9 cellular contexts compared by ENCODE assay signal in the genomic region with DNA sequence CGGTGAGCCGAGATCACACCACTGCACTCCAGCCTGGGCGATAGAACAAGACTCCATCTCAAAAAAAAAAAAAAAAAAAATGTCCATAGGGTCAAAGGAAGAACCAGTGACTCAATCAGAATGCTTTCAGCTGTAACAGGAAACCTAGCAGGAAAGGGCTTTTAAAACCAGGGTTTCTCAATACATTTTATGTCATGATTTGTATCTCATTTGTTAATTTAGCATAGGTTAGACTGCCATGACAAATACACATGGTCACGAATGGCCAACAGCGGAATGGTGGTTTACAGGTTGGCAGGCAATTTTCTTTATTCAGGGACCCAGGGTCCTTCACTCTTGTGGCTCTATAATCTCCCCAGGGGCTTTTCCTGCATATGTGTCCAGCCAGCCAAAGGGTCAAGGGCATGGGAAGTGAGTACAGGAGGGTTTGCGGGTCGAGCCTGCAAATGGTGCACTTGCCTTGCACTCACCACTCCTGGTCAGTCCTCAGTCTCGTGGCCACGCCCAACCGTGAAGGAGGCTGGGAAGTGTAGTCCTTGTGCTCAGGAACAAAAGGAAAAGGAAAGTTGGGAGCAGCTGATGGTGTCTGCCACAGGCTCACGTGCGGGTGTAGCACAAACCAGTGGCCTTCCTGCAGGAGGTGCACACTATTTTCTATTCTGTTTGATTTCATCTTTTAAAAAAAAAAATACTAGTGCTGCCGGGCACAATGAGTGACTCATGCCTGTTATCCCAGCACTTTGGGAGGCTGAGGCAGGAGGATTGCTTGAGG. TPM values are rescaled to one million over a fixed set of nuclear protein-coding genes. Genes with fewer than 3 reads are reported as not detected.
A peak's percentile ranks its signal among the peaks of the same experiment; 100 is the strongest.
DNase-seq lines count a peak whose midpoint lies in the region; ATAC-seq, FAIRE-seq and TF ChIP-seq lines count a peak whose summit lies in the region.
"Had no signal": no experiment of that assay in that cellular context is flagged by ENCODE, and none has a peak within 500 bp of the region (broad histone marks: within the 10 kb centered on the region; RNA-seq: fewer than 3 reads in every experiment).

No MANE protein-coding gene starts in this region.

- no peak overlapping the region for H2BK5ac ChIP-seq in IMR-90 (ENCODE audit: low read depth, low read length, poor library complexity, severe bottlenecking)

- peaks cover 6% of the 10 kb centered on the region for H4K20me1 ChIP-seq in IMR-90 (ENCODE audit: insufficient read depth, low read length)

- H3K36me3 ChIP-seq in IMR-90 (ENCODE audit: control insufficient read depth, insufficient read depth, low read length) (peaks cover 37% of the 10 kb centered on the region), bronchial epithelial cell (ENCODE audit: control insufficient read depth, insufficient read depth, low read length) (peaks cover 23% of the 10 kb centered on the region)

- no peaks in the 10 kb centered on the region for H3K9me3 ChIP-seq in IMR-90 (ENCODE audit: control insufficient read depth, insufficient read depth, low read length)
- H3K9me3 ChIP-seq: Peyer's patch had no signal

- H3K27ac ChIP-seq in IMR-90 (ENCODE audit: insufficient read depth, low read length): no peak overlapping the region
- H3K27ac ChIP-seq: Peyer's patch had no signal

- H3K4me3 ChIP-seq in IMR-90 (ENCODE audit: insufficient read depth, low read depth, low read length) (no peak overlapping the region), bronchial epithelial cell (ENCODE audit: low read depth, low read length) (no peak overlapping the region)
- H3K4me3 ChIP-seq: Peyer's patch had no signal

- DNase-seq in IMR-90: peak; percentile 65
- peak; percentile 66 for DNase-seq in bronchial epithelial cell (ENCODE audit: low read depth)
- DNase-seq in pulmonary artery endothelial cell (ENCODE audit: low read depth, low spot score): peak; percentile 59
- DNase-seq in GDM1 (lab: John Stamatoyannopoulos, UW): no peak
- DNase-seq: activated CD4-positive, alpha-beta T cell treated with anti-CD3 and anti-CD28 coated beads for 4 hours; activated naive CD8-positive, alpha-beta T cell treated with anti-CD3 and anti-CD28 coated beads, Interleukin-2, amount 10 ng/mL, durations not matched to agents 7 days and 5 days; midbrain; Peyer's patch had no signal

- TF ChIP-seq RAD21 in IMR-90 (IDR thresholded peaks at IDR 0.05; ENCODE audit: low read length): no peak

- H2AK9ac ChIP-seq in IMR-90 (replicated peaks; ENCODE audit: low read depth, low read length, poor library complexity): peak overlapping the region; percentile 66

- POLR2A ChIA-PET in IMR-90 (lab: Charles Lee; ENCODE audit: unreplicated experiment): no interaction called here

- H3K4ac ChIP-seq in IMR-90 (ENCODE audit: low read depth, low read length): no peak overlapping the region

- H2AFZ ChIP-seq in IMR-90 (replicated peaks; ENCODE audit: low read length, poor library complexity): peak overlapping the region; percentile 44

- no peak overlapping the region for H3K23ac ChIP-seq in IMR-90 (ENCODE audit: low read depth, low read length)

- no peak for FAIRE-seq in bronchial epithelial cell (lab: Jason Lieb, UNC)

- intact Hi-C loops in IMR-90 (cut with micrococcal nuclease): no loop called here

- H3K4me1 ChIP-seq in IMR-90 (ENCODE audit: control insufficient read depth, insufficient read depth, low read length): 0 out of 2 replicates have a peak, but pooled peaks cover 2% of the 10 kb centered on the region
- H3K4me1 ChIP-seq: Peyer's patch had no signal

- H3K79me1 ChIP-seq in IMR-90 (ENCODE audit: low read depth in 1 of 2, low read length in 2 of 2): peaks cover 0 to 26% of the 10 kb centered on the region in 2 experiments; a peak in 2 of 4 replicates

- TSS peak; percentile 23 for BruUV-seq in IMR-90 (replicated peaks; lab: Mats Ljungman, UMichigan)

- H3K9me1 ChIP-seq in IMR-90 (ENCODE audit: insufficient read depth, low read length): peaks cover 3% of the 10 kb centered on the region

- TF ChIP-seq POLR2A in IMR-90 (IDR thresholded peaks at IDR 0.05; ENCODE audit: low read depth, low read length): no peak

- no peak overlapping the region for H3K56ac ChIP-seq in IMR-90 (ENCODE audit: extremely low read depth, insufficient read depth, low read length)

- H3K9ac ChIP-seq in IMR-90 (ENCODE audit: low read depth, low read length): no peak overlapping the region

- CTCF ChIA-PET in IMR-90 (lab: Yijun Ruan, JAX): no interaction called here

- ATAC-seq in IMR-90 (ENCODE audit: low read depth) (peak; percentile 69; the same call in 1 of the 2 replicates), GM18907 (IDR thresholded peaks at IDR 0.05; ENCODE audit: unreplicated experiment) (no peak)

- TF ChIP-seq CTCF in IMR-90 (conservative IDR thresholded peaks at IDR 0.05; ENCODE audit: low read depth, low read length) (no peak), bronchial epithelial cell (IDR thresholded peaks at IDR 0.05; ENCODE audit: insufficient read depth, low read length, severe bottlenecking) (no peak)

- dilution Hi-C loops in IMR-90 (cut with HindIII; ENCODE audit: low sequenced_read_pairs, unreplicated experiment): no loop called here

- 0 out of 2 replicates have a peak overlapping the region, but pooled peaks have one; percentile 70 for H2AK5ac ChIP-seq in IMR-90 (ENCODE audit: low read depth, low read length)

- no peak overlapping the region for H2BK15ac ChIP-seq in IMR-90 (ENCODE audit: low read depth, low read length)

- no peak overlapping the region for H3K4me2 ChIP-seq in IMR-90 (ENCODE audit: low read depth, low read length)

- in situ Hi-C loops in IMR-90 (cut with MboI; ENCODE audit: low sequenced_read_pairs): no loop called here

- H2BK120ac ChIP-seq in IMR-90 (ENCODE audit: low read depth, low read length): no peak overlapping the region

- no peak overlapping the region for H4K5ac ChIP-seq in IMR-90 (ENCODE audit: low read depth, low read length)

- no peak overlapping the region for H3K18ac ChIP-seq in IMR-90 (ENCODE audit: low read depth, low read length)

- no peak overlapping the region for H2BK20ac ChIP-seq in IMR-90 (ENCODE audit: low read depth, low read length)

- 93% methylated on average over 3 of the region's 13 CpGs; no CpG with 5 or more reads in 1 of the 2 experiments for WGBS in IMR-90 (ENCODE audit: extremely low coverage in 2 of 2, insufficient read length in 1 of 2), 2 experiments

- no peak overlapping the region for H4K91ac ChIP-seq in IMR-90 (ENCODE audit: insufficient read depth, low read depth, low read length)

- no peak overlapping the region for H4K8ac ChIP-seq in IMR-90 (ENCODE audit: low read depth in 2 of 2, low read length in 2 of 2)

- no peaks in the 10 kb centered on the region for H3K27me3 ChIP-seq in IMR-90 (ENCODE audit: control insufficient read depth, insufficient read depth, low read length)
- no peaks in the 10 kb centered on the region for H3K27me3 ChIP-seq in bronchial epithelial cell (ENCODE audit: control insufficient read depth, insufficient read depth, low read length)
- H3K27me3 ChIP-seq: Peyer's patch had no signal

- H3K14ac ChIP-seq in IMR-90 (replicated peaks; ENCODE audit: low read depth, low read length): no peak overlapping the region

TF ChIP-seq in IMR-90, 13 proteins besides CTCF, POLR2A, EP300 and RAD21:
- TF ChIP-seq SMC3 (IDR thresholded peaks at IDR 0.05; ENCODE audit: low read depth, low read length): no peak
- no peak for TF ChIP-seq CHD1 (IDR thresholded peaks at IDR 0.05; ENCODE audit: low read depth, low read length)
TF ChIP-seq in IMR-90: peak in this region for 0.

RNA-seq across cellular contexts. Expression of a gene that starts 14.8 kb away (rescaled TPM):
- total RNA-seq in IMR-90 (2012; rRNA removed): 4.5 and 5.6 TPM in 2 replicates
- 13.7 and 14.8 TPM in 2 replicates for polyA plus RNA-seq in IMR-90 (2012; rRNA removed)
- polyA plus RNA-seq in IMR-90 (2012; cell fraction: cytosol; rRNA removed): 7.5 and 12.4 TPM in 2 replicates
- 40.2 and 104 TPM in 2 replicates for polyA plus RNA-seq in IMR-90 (2012; cell fraction: nucleus; rRNA removed; ENCODE audit: low replicate concordance)
- total RNA-seq in bronchial epithelial cell: 9.5 and 13.3 TPM in 2 replicates
- total RNA-seq in pulmonary artery endothelial cell: 7.1 and 12.7 TPM in 2 replicates

RNA-seq across cellular contexts. Expression of a gene that starts 32.0 kb away (rescaled TPM):
- total RNA-seq in IMR-90 (2012; rRNA removed) (under 0.01 TPM in 1 of 2 replicates, not detected in the other), bronchial epithelial cell (0.53 and 0.64 TPM in 2 replicates), pulmonary artery endothelial cell (0.07 TPM in 1 of 2 replicates, not detected in the other)
- not detected in 2 replicates for polyA plus RNA-seq in IMR-90 (2012; rRNA removed)
- 0.11 TPM in 1 of 2 replicates, not detected in the other for polyA plus RNA-seq in IMR-90 (2012; cell fraction: cytosol; rRNA removed)
- 0.03 and 0.05 TPM in 2 replicates for polyA plus RNA-seq in IMR-90 (2012; cell fraction: nucleus; rRNA removed; ENCODE audit: low replicate concordance)

RNA-seq across cellular contexts. Expression of a gene that starts 54.3 kb away (rescaled TPM):
- under 0.01 TPM in 1 of 2 replicates, not detected in the other for total RNA-seq in IMR-90 (2012; rRNA removed)
- polyA plus RNA-seq in IMR-90 (2012; rRNA removed): 1.0 TPM in 2 replicates
- polyA plus RNA-seq in IMR-90 (2012; cell fraction: cytosol; rRNA removed): 0.36 and 1.1 TPM in 2 replicates
- 12.7 and 23.5 TPM in 2 replicates for polyA plus RNA-seq in IMR-90 (2012; cell fraction: nucleus; rRNA removed; ENCODE audit: low replicate concordance)
- under 0.01 and 1.0 TPM in 2 replicates for total RNA-seq in bronchial epithelial cell
- total RNA-seq in pulmonary artery endothelial cell: not detected in 2 replicates

RNA-seq across cellular contexts. Expression of a gene that starts 55.4 kb away (rescaled TPM):
- total RNA-seq in IMR-90 (2012; rRNA removed) (28.3 and 32.4 TPM in 2 replicates), bronchial epithelial cell (8.7 and 11.3 TPM in 2 replicates), pulmonary artery endothelial cell (0.07 TPM in 1 of 2 replicates, not detected in the other)
- polyA plus RNA-seq in IMR-90 (2012; rRNA removed): 33.0 TPM in 2 replicates
- polyA plus RNA-seq in IMR-90 (2012; cell fraction: cytosol; rRNA removed): 33.1 and 39.8 TPM in 2 replicates
- 97.7 and 112 TPM in 2 replicates for polyA plus RNA-seq in IMR-90 (2012; cell fraction: nucleus; rRNA removed; ENCODE audit: low replicate concordance)
